Comparison of ENCODE assay signal across 8 cellular contexts in the genomic region with DNA sequence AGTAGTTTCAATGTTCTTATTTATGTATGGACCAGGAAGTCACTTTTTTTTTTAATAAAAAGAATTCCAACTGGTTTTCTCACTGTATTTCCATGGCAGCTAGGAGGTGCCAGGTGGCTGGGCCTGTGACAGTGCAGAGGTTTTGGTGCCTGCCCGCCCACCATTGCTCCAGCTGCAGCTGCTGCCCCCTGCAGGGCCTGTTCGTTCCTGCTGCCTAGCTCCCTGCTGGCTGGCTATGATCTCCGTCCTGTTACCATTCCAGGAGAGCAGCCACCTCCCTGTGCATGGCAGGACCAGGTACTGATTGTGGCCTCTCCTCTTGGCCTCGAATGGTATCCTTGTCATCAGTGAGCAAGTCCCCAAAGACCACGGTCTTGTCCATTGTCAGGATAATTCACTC. TPM values are rescaled to one million over a fixed set of nuclear protein-coding genes. Genes with fewer than 3 reads are reported as not detected.
DNase-seq lines count a peak whose midpoint lies in the region; ATAC-seq and TF ChIP-seq lines count a peak whose summit lies in the region.
"Not testable (repeated sequence)": the region's sequence is repeated elsewhere in the genome, so short reads cannot be mapped to it uniquely, and the experiment has no call there.

No MANE protein-coding gene starts in this region.

- CTCF ChIA-PET in WTC11 (lab: Charles Lee) = interaction anchor here (0.9 to 1.7 kb wide), 6 partner anchors 13 to 190 kb away, joined by 3 to 12 read pairs (median 4); partner anchors contain the start of genes ACOT2 and ACOT6

- not testable (repeated sequence) for H3K4me3 Mint-ChIP-seq in WTC11, neural crest cell
- peak overlapping the region; percentile 32 for H3K4me3 Mint-ChIP-seq in activated naive CD8-positive, alpha-beta T cell

- ATAC-seq in WTC11 = peak; percentile 74
- ATAC-seq in Right ventricle myocardium inferior = peak; percentile 75

- not testable (repeated sequence) for H3K27me3 Mint-ChIP-seq in WTC11 (ENCODE audit: low read depth); activated naive CD8-positive, alpha-beta T cell; neural crest cell (ENCODE audit: low read depth)

- peak; percentile 55; the same call in 1 of the 2 replicates for TF ChIP-seq CTCF in Loucy (conservative IDR thresholded peaks at IDR 0.05; ENCODE audit: low read length)
- peak; percentile 17; the same call in 1 of the 2 replicates for TF ChIP-seq CTCF in WTC11 (IDR thresholded peaks at IDR 0.05)
- peak; percentile 59 for TF ChIP-seq CTCF in neural crest cell (conservative IDR thresholded peaks at IDR 0.05)

- not testable (repeated sequence) for H3K79me2 ChIP-seq in GM23248 (ENCODE audit: insufficient read depth); Loucy (ENCODE audit: insufficient read depth, low read length)

- not testable (repeated sequence) for H3K36me3 Mint-ChIP-seq in WTC11; activated naive CD8-positive, alpha-beta T cell; neural crest cell (ENCODE audit: low read depth)

- 20 to 23% methylated on average over 5 of the region's 5 CpGs for WGBS in GM23248 (ENCODE audit: low coverage in 1 of 2, low lambda C conversion rate in 2 of 2, missing lambda C conversion rate in 2 of 2), 2 experiments

- not testable (repeated sequence) for H3K36me3 ChIP-seq in GM23248 (ENCODE audit: low read depth); Loucy (ENCODE audit: insufficient read depth, low read length)

- in situ Hi-C loops in GM23248 (cut with MboI) = not testable (repeated sequence)

- not testable (repeated sequence) for H3K4me1 Mint-ChIP-seq in WTC11; activated naive CD8-positive, alpha-beta T cell (ENCODE audit: low read depth); neural crest cell

- POLR2A ChIA-PET in WTC11 (lab: Charles Lee) = not testable (repeated sequence)

- DNase-seq in DMS 273 (lab: John Stamatoyannopoulos, UW; ENCODE audit: unreplicated experiment) (peak; percentile 38), GM23248 (peak; percentile 52), WTC11 (ENCODE audit: low spot score) (peak; percentile 53), neural crest cell (ENCODE audit: low read depth, low spot score) (peak; percentile 41)
- not testable (repeated sequence) for DNase-seq in Right ventricle myocardium inferior (ENCODE audit: missing footprints)
- DNase-seq in stimulated activated CD8-positive, alpha-beta memory T cell treated with anti-CD3 and anti-CD28 coated beads, Interleukin-2, amount 100 ng/mL, for 48 hours (ENCODE audit: low read depth in 2 of 2) = peak; percentile 19 to 49

- not testable (repeated sequence) for H3K4me2 ChIP-seq in GM23248 (ENCODE audit: unreplicated experiment); Loucy (ENCODE audit: low read depth, low read length, poor library complexity, severe bottlenecking)

- not testable (repeated sequence) for H4K20me1 ChIP-seq in GM23248 (ENCODE audit: insufficient read depth); Loucy (ENCODE audit: insufficient read depth, low read length, poor library complexity, severe bottlenecking)

- H3K9me3 ChIP-seq in GM23248 (ENCODE audit: low read depth); Loucy (ENCODE audit: insufficient read depth, low read depth, low read length): not testable (repeated sequence)

- peak overlapping the region; percentile 84 for H3K9ac ChIP-seq in GM23248
- not testable (repeated sequence) for H3K9ac ChIP-seq in Loucy (ENCODE audit: low read depth, low read length, poor library complexity, severe bottlenecking)

- H3K4me3 ChIP-seq in GM23248; Loucy (ENCODE audit: low read length, poor library complexity, severe bottlenecking): not testable (repeated sequence)

- H3K4me1 ChIP-seq in GM23248 (ENCODE audit: insufficient read depth); Loucy (ENCODE audit: insufficient read depth, low read length, poor library complexity, severe bottlenecking): not testable (repeated sequence)

- intact Hi-C loops in Right ventricle myocardium inferior (cut with DNase I) = not testable (repeated sequence)

- peak overlapping the region; percentile 81; the same call in 1 of the 2 replicates for H2AFZ ChIP-seq in GM23248
- H2AFZ ChIP-seq in Loucy (ENCODE audit: low read length) = not testable (repeated sequence)

- H3F3A ChIP-seq in GM23248 (ENCODE audit: insufficient read depth) = peaks cover 11% of the 10 kb centered on the region
- not testable (repeated sequence) for H3F3A ChIP-seq in Loucy (ENCODE audit: low read depth)

- H3K27ac Mint-ChIP-seq in WTC11; activated naive CD8-positive, alpha-beta T cell; neural crest cell (ENCODE audit: unreplicated experiment): not testable (repeated sequence)

- H3K27ac ChIP-seq in GM23248 = peak overlapping the region; percentile 85

- H3K9me2 ChIP-seq in GM23248 (ENCODE audit: insufficient read depth); Loucy (replicated peaks; ENCODE audit: low read depth, low read length): not testable (repeated sequence)

- not testable (repeated sequence) for H3K27me3 ChIP-seq in GM23248 (replicated peaks; ENCODE audit: insufficient read depth); Loucy (ENCODE audit: insufficient read depth, low read length, poor library complexity, severe bottlenecking)

- not testable (repeated sequence) for H3K9me3 Mint-ChIP-seq in WTC11; activated naive CD8-positive, alpha-beta T cell (ENCODE audit: low read depth); neural crest cell

RNA-seq across cellular contexts. Expression of gene ACOT1, which starts 2.1 kb away (rescaled TPM):
- 5.7 and 10.7 TPM in 2 replicates for total RNA-seq in GM23248 (2014; rRNA removed; shearing (Covaris generic))
- 9.7 and 12.4 TPM in 2 replicates for polyA plus RNA-seq in GM23248 (2016; fragmentation: Nextera tagmentation; extraction: Ambion mirVana)
- total RNA-seq in WTC11 (2021) (3.0 to 4.6 TPM (median 4.6 TPM) in 3 replicates), Right ventricle myocardium inferior (29.6 TPM), neural crest cell (6.8 and 8.0 TPM in 2 replicates)

RNA-seq across cellular contexts. Expression of gene HEATR4, which starts 19.7 kb away (rescaled TPM):
- 0.32 TPM in 1 of 2 replicates, not detected in the other for total RNA-seq in GM23248 (2014; rRNA removed; shearing (Covaris generic))
- 0.16 and 0.43 TPM in 2 replicates for polyA plus RNA-seq in GM23248 (2016; fragmentation: Nextera tagmentation; extraction: Ambion mirVana)
- total RNA-seq in WTC11 (2021) (0.25 to 0.63 TPM (median 0.46 TPM) in 3 replicates), Right ventricle myocardium inferior (not detected), neural crest cell (not detected in 2 replicates)

RNA-seq across cellular contexts. Expression of gene ACOT2, which starts 30.0 kb away (rescaled TPM):
- total RNA-seq in GM23248 (2014; rRNA removed; shearing (Covaris generic)) = 67.5 and 77.2 TPM in 2 replicates
- polyA plus RNA-seq in GM23248 (2016; fragmentation: Nextera tagmentation; extraction: Ambion mirVana) = 56.0 and 56.9 TPM in 2 replicates
- total RNA-seq in WTC11 (2021) (10.5 to 13.7 TPM (median 11.0 TPM) in 3 replicates), Right ventricle myocardium inferior (232 TPM), neural crest cell (24.4 and 25.9 TPM in 2 replicates)

RNA-seq across cellular contexts. Expression of gene RIOX1, which starts 48.3 kb away (rescaled TPM):
- total RNA-seq in GM23248 (2014; rRNA removed; shearing (Covaris generic)) = 16.6 and 20.4 TPM in 2 replicates
- polyA plus RNA-seq in GM23248 (2016; fragmentation: Nextera tagmentation; extraction: Ambion mirVana) = 7.9 and 8.1 TPM in 2 replicates
- 27.1 to 29.3 TPM (median 28.0 TPM) in 3 replicates for total RNA-seq in WTC11 (2021)
- 7.6 TPM for total RNA-seq in Right ventricle myocardium inferior
- total RNA-seq in neural crest cell = 25.7 and 25.8 TPM in 2 replicates

RNA-seq across cellular contexts. Expression of gene ACOT4, which starts 52.7 kb away (rescaled TPM):
- total RNA-seq in GM23248 (2014; rRNA removed; shearing (Covaris generic)) = 0.38 and 1.5 TPM in 2 replicates
- 1.3 and 1.6 TPM in 2 replicates for polyA plus RNA-seq in GM23248 (2016; fragmentation: Nextera tagmentation; extraction: Ambion mirVana)
- total RNA-seq in WTC11 (2021) = 1.3 to 1.6 TPM (median 1.5 TPM) in 3 replicates
- total RNA-seq in Right ventricle myocardium inferior = 0.97 TPM
- 0.98 TPM in 2 replicates for total RNA-seq in neural crest cell
